ENCODE assay signal across 1 cellular context in genomic region chr13:32040689-32041088, GRCh38.
TF ChIP-seq lines count a peak whose summit lies in the region.

No MANE protein-coding gene starts in this region.

TF ChIP-seq in IMR-90, 13 proteins besides CTCF, POLR2A, EP300 and RAD21 (continued from another document):
- TF ChIP-seq ELK1 (IDR thresholded peaks at IDR 0.05; ENCODE audit: borderline replicate concordance, low read depth, low read length) (no peak), FOS (IDR thresholded peaks at IDR 0.05; ENCODE audit: low read depth, low read length) (no peak), MAZ (IDR thresholded peaks at IDR 0.05; ENCODE audit: borderline replicate concordance, low read depth, low read length) (no peak), RFX5 (IDR thresholded peaks at IDR 0.05; ENCODE audit: low read depth, low read length) (no peak), RCOR1 (IDR thresholded peaks at IDR 0.05; ENCODE audit: insufficient replicate concordance, low read length) (no peak), SMC3 (IDR thresholded peaks at IDR 0.05; ENCODE audit: low read depth, low read length) (no peak), NFE2L2 (IDR thresholded peaks at IDR 0.05; ENCODE audit: low read depth, low read length) (no peak), BHLHE40 (IDR thresholded peaks at IDR 0.05; ENCODE audit: low read depth, low read length) (no peak), USF2 (IDR thresholded peaks at IDR 0.05; ENCODE audit: low read depth, low read length) (no peak), CHD1 (IDR thresholded peaks at IDR 0.05; ENCODE audit: low read depth, low read length) (no peak)
